ENCODE assay signal across 1 cellular context in genomic region chr16:85536411-85537330, GRCh38.
TF ChIP-seq lines count a peak whose summit lies in the region.

No MANE protein-coding gene starts in this region.

TF ChIP-seq in K562, 482 proteins besides CTCF, POLR2A, EP300 and RAD21 (continued from another document and continues in another):
- TF ChIP-seq ZNF407 (IDR thresholded peaks at IDR 0.05; ENCODE audit: low read depth): no peak
- TF ChIP-seq HOXB6 (CRISPR knock-in tag; IDR thresholded peaks at IDR 0.05; ENCODE audit: borderline replicate concordance): no peak
- no peak for TF ChIP-seq TGIF2 (CRISPR knock-in tag; IDR thresholded peaks at IDR 0.05)
- TF ChIP-seq JUNB (CRISPR knock-in tag; conservative IDR thresholded peaks at IDR 0.05): no peak
- TF ChIP-seq EHMT2 (IDR thresholded peaks at IDR 0.05): no peak
- no peak for TF ChIP-seq FOXA1 (IDR thresholded peaks at IDR 0.05; ENCODE audit: borderline replicate concordance)
- no peak for TF ChIP-seq NCOA2 (IDR thresholded peaks at IDR 0.05; ENCODE audit: partially characterized antibody in 2 of 2)
- TF ChIP-seq, protein P1, sequence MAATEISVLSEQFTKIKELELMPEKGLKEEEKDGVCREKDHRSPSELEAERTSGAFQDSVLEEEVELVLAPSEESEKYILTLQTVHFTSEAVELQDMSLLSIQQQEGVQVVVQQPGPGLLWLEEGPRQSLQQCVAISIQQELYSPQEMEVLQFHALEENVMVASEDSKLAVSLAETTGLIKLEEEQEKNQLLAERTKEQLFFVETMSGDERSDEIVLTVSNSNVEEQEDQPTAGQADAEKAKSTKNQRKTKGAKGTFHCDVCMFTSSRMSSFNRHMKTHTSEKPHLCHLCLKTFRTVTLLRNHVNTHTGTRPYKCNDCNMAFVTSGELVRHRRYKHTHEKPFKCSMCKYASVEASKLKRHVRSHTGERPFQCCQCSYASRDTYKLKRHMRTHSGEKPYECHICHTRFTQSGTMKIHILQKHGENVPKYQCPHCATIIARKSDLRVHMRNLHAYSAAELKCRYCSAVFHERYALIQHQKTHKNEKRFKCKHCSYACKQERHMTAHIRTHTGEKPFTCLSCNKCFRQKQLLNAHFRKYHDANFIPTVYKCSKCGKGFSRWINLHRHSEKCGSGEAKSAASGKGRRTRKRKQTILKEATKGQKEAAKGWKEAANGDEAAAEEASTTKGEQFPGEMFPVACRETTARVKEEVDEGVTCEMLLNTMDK (IDR thresholded peaks at IDR 0.05; ENCODE audit: borderline replicate concordance, insufficient read depth, low read depth, low read length, poor library complexity, severe bottlenecking): no peak
- no peak for TF ChIP-seq BACH1 (tag; IDR thresholded peaks at IDR 0.05)
- TF ChIP-seq RBBP5 (IDR thresholded peaks at IDR 0.05; ENCODE audit: borderline replicate concordance, insufficient read depth, low read length, poor library complexity, severe bottlenecking): no peak
- TF ChIP-seq VEZF1 (CRISPR knock-in tag; IDR thresholded peaks at IDR 0.05): no peak
- TF ChIP-seq L3MBTL2 (IDR thresholded peaks at IDR 0.05): peak; percentile 65; the same call in 1 of the 2 replicates
- no peak for TF ChIP-seq DNMT1 (IDR thresholded peaks at IDR 0.05)
- TF ChIP-seq, protein P2, sequence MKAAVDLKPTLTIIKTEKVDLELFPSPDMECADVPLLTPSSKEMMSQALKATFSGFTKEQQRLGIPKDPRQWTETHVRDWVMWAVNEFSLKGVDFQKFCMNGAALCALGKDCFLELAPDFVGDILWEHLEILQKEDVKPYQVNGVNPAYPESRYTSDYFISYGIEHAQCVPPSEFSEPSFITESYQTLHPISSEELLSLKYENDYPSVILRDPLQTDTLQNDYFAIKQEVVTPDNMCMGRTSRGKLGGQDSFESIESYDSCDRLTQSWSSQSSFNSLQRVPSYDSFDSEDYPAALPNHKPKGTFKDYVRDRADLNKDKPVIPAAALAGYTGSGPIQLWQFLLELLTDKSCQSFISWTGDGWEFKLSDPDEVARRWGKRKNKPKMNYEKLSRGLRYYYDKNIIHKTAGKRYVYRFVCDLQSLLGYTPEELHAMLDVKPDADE (conservative IDR thresholded peaks at IDR 0.05; ENCODE audit: control insufficient read depth, low read depth, low read length): no peak
- no peak for TF ChIP-seq BDP1 (IDR thresholded peaks at IDR 0.05; ENCODE audit: insufficient read depth, insufficient read length)
- TF ChIP-seq ETV1 (tag; conservative IDR thresholded peaks at IDR 0.05; ENCODE audit: low read depth): 0 out of 2 replicates have a peak, but pooled peaks have one; percentile 13
- TF ChIP-seq MGA (IDR thresholded peaks at IDR 0.05): peak; percentile 71
- TF ChIP-seq KAT2B (IDR thresholded peaks at IDR 0.05; ENCODE audit: low read depth, low read length): no peak
- TF ChIP-seq SRSF1 (IDR thresholded peaks at IDR 0.05; ENCODE audit: low read depth, low read length): no peak
- TF ChIP-seq ZNF511 (CRISPR knock-in tag; IDR thresholded peaks at IDR 0.05): no peak
- TF ChIP-seq RFX7 (CRISPR knock-in tag; IDR thresholded peaks at IDR 0.05): no peak
- TF ChIP-seq ZNF354B (CRISPR knock-in tag; IDR thresholded peaks at IDR 0.05): no peak
- TF ChIP-seq ARID2 (IDR thresholded peaks at IDR 0.05): no peak
- TF ChIP-seq USF1 (CRISPR knock-in tag; IDR thresholded peaks at IDR 0.05): no peak
